ENCODE assay signal across 8 cellular contexts in the genomic region with DNA sequence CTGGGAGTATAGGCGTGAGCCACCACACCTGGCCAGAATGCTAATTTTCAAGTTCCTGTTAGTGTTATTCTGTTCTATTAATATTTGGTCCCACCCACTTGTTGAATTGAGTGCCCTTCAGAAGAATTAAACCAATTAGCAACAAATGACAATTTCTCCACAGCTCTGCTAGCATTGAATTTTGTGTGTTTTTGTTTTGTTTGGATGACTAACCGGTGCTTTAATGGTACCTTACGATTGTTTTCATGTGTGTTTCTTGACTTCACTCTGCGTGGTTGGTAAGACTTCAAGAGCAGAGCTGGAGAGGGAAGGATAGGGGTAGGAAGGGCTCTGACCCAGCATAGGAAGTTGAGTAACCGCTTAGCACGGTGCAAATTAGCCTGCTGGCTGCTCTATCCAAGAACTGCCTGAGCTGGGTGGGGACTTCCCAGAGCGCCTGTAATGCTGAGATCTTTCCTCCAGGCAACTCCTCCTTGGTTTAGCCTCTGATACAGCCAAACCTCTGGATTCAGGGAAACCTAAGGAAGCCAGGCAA. TPM values are rescaled to one million over a fixed set of nuclear protein-coding genes. Genes with fewer than 3 reads are reported as not detected.
DNase-seq lines count a peak whose midpoint lies in the region; ATAC-seq and TF ChIP-seq lines count a peak whose summit lies in the region.

No MANE protein-coding gene starts in this region.

- H3K4me3 ChIP-seq in ACC112 (ENCODE audit: low read depth, low read length): peak overlapping the region; percentile 54
- peak overlapping the region in 1 of 2 donors; percentile 47 for H3K4me3 ChIP-seq in left lung

- peak overlapping the region; percentile 97 for H3K27ac ChIP-seq in ACC112 (ENCODE audit: low read depth, low read length)
- peak overlapping the region; percentile 91 to 97 for H3K27ac ChIP-seq in left lung

- no peak overlapping the region for H2AFZ ChIP-seq in ACC112 (ENCODE audit: low read length, unreplicated experiment)

- ATAC-seq in GM21786 (IDR thresholded peaks at IDR 0.05; ENCODE audit: unreplicated experiment): peak; percentile 21
- ATAC-seq in left lung: peak; percentile 76

- DNase-seq in T-helper 1 cell (peak; percentile 46 to 61 (median 57)), left lung (peak in 1 of 2 donors; percentile 87), SHP77 treated with DMSO at 0.1 percent for 48 hours (lab: John Stamatoyannopoulos, UW) (no peak), ecto neural progenitor cell (ENCODE audit: low spot score) (no peak)
- DNase-seq in central memory CD4-positive, alpha-beta T cell: peak; percentile 73
- DNase-seq in stimulated activated naive CD4-positive, alpha-beta T cell (lab: John Stamatoyannopoulos, UW): peak; percentile 10 to 62 (median 38)

- H3K4me1 ChIP-seq in ACC112 (ENCODE audit: control insufficient read depth, insufficient read depth, low read length, unreplicated experiment): peaks cover 31% of the 10 kb centered on the region
- peaks cover 40 to 87% of the 10 kb centered on the region in 2 donors for H3K4me1 ChIP-seq in left lung

- intact Hi-C loops in left lung (cut with DNase I): no loop called here

- TF ChIP-seq CTCF in left lung (IDR thresholded peaks at IDR 0.05): peak in 1 of 2 donors; percentile 18

- H3K9me3 ChIP-seq in left lung: no peaks in the 10 kb centered on the region

- no peaks in the 10 kb centered on the region for H3K36me3 ChIP-seq in ACC112 (ENCODE audit: insufficient read depth, low read length)
- H3K36me3 ChIP-seq in left lung: peaks cover 0 to 50% of the 10 kb centered on the region in 2 donors

- peaks cover 77% of the 10 kb centered on the region for H3K79me2 ChIP-seq in ACC112 (ENCODE audit: control insufficient read depth, insufficient read depth, low read length, unreplicated experiment)

- no peaks in the 10 kb centered on the region for H3K27me3 ChIP-seq in ACC112 (ENCODE audit: insufficient read depth, low read length)
- no peaks in the 10 kb centered on the region for H3K27me3 ChIP-seq in left lung

RNA-seq across cellular contexts. Expression of gene ARPC1B, which starts 4.6 kb away (rescaled TPM):
- total RNA-seq in left lung: 100 to 1,000 TPM; 280 to 311 TPM

RNA-seq across cellular contexts. Expression of gene PDAP1, which starts 29.3 kb away (rescaled TPM):
- 10 to 100 TPM; 68.5 to 87.8 TPM for total RNA-seq in left lung

RNA-seq across cellular contexts. Expression of gene BUD31, which starts 29.7 kb away (rescaled TPM):
- total RNA-seq in left lung: 10 to 100 TPM; 79.0 to 82.0 TPM

RNA-seq across cellular contexts. Expression of gene ARPC1A, which starts 53.4 kb away (rescaled TPM):
- 100 to 1,000 TPM; 142 to 158 TPM for total RNA-seq in left lung

RNA-seq across cellular contexts. Expression of gene PTCD1, which starts 59.5 kb away (rescaled TPM):
- total RNA-seq in left lung: 1 to 10 TPM; 3.5 to 4.5 TPM

Comparison
In these comparisons a context has a peak if more than half of its experiments do, and no peak if none do; other contexts are left out.
1. DNase-seq: peak in T-helper 1 cell (5 of 5), central memory CD4-positive, alpha-beta T cell (single experiment) and stimulated activated naive CD4-positive, alpha-beta T cell (6 of 6); none in SHP77 treated with DMSO at 0.1 percent for 48 hours (single experiment) and ecto neural progenitor cell (single experiment).